In genomic region chr6:63560806-63561672, GRCh38 we compare ENCODE assay signal across 17 cellular contexts. TPM values are rescaled to one million over a fixed set of nuclear protein-coding genes. Genes with fewer than 3 reads are reported as not detected.
A peak's percentile ranks its signal among the peaks of the same experiment; 100 is the strongest.
DNase-seq lines count a peak whose midpoint lies in the region; ATAC-seq and TF ChIP-seq lines count a peak whose summit lies in the region.
"Had no signal": no experiment of that assay in that cellular context is flagged by ENCODE, and none has a peak within 500 bp of the region (broad histone marks: within the 10 kb centered on the region; RNA-seq: fewer than 3 reads in every experiment).

No MANE protein-coding gene starts in this region.

- CTCF ChIA-PET in PC-3 (lab: Charles Lee), result no interaction called here

- H3F3A ChIP-seq in PC-3 (ENCODE audit: low read length, unreplicated experiment), result no peaks in the 10 kb centered on the region

- no TSS peak for BruUV-seq in PC-3 (replicated peaks; lab: Mats Ljungman, UMichigan)

- H3K9me2 ChIP-seq in PC-3 (replicated peaks; ENCODE audit: low read length), result no peaks in the 10 kb centered on the region

- H3K4me1 ChIP-seq in PC-3 (ENCODE audit: insufficient read depth, low read length), result peaks cover 14% of the 10 kb centered on the region
- peaks cover 16% of the 10 kb centered on the region for H3K4me1 ChIP-seq in foreskin keratinocyte

- H3K36me3 ChIP-seq in PC-3 (ENCODE audit: low read depth, low read length), result no peaks in the 10 kb centered on the region
- H3K36me3 ChIP-seq: brain microvascular endothelial cell, thoracic aorta had no signal

- no peak overlapping the region for H3K9ac ChIP-seq in PC-3 (ENCODE audit: low read length)

- H3K27ac ChIP-seq in PC-3 (ENCODE audit: low read length) (peak overlapping the region; percentile 58), foreskin keratinocyte (no peak overlapping the region)
- H3K27ac ChIP-seq: brain microvascular endothelial cell, thoracic aorta had no signal

- ATAC-seq in PC-3, result peak; percentile 68
- ATAC-seq in GM19452 (IDR thresholded peaks at IDR 0.05; ENCODE audit: unreplicated experiment), result no peak
- ATAC-seq in foreskin keratinocyte, result no peak
- ATAC-seq: Panc1, T-cell had no signal

- no peak overlapping the region for H2AFZ ChIP-seq in PC-3 (ENCODE audit: low read length)

- H3K27me3 ChIP-seq in PC-3 (ENCODE audit: low read length) (no peaks in the 10 kb centered on the region), foreskin keratinocyte (no peaks in the 10 kb centered on the region)
- H3K27me3 ChIP-seq: brain microvascular endothelial cell had no signal

- DNase-seq in AG10803 (ENCODE audit: low read depth), result peak; percentile 28
- peak; percentile 67 for DNase-seq in PC-3
- DNase-seq in fibroblast of gingiva (ENCODE audit: low read depth), result peak; percentile 84
- peak; percentile 35 for DNase-seq in myocyte (ENCODE audit: low read depth)
- no peak for DNase-seq in foreskin keratinocyte
- no peak for DNase-seq in stimulated activated CD4-positive, alpha-beta T cell treated with anti-CD3 and anti-CD28 coated beads, Interleukin-12 subunit alpha, Interleukin-12 subunit beta, amount 100 ng/mL, for 4 hours
- no peak for DNase-seq in GOT3 (lab: John Stamatoyannopoulos, UW)
- DNase-seq: activated B cell treated with CpG ODN at 0.5 μM for 24 hours; activated gamma-delta T cell treated with Interleukin-2 at 50 U/mL for 16 hours; brain microvascular endothelial cell; effector CD8-positive, alpha-beta T cell; NCI-H187 treated with DMSO at 0.1 percent for 48 hours; NCI-H524 treated with DMSO at 0.1 percent for 48 hours; T-cell had no signal

- TF ChIP-seq CTCF in AG10803 (conservative IDR thresholded peaks at IDR 0.05; ENCODE audit: low read length) (no peak), PC-3 (conservative IDR thresholded peaks at IDR 0.05; ENCODE audit: low read depth, low read length) (no peak), foreskin keratinocyte (conservative IDR thresholded peaks at IDR 0.05) (no peak)

- H3K4me3 ChIP-seq in AG10803 (ENCODE audit: low read length) (no peak overlapping the region), PC-3 (ENCODE audit: low read length) (no peak overlapping the region)
- H3K4me3 ChIP-seq: thoracic aorta had no signal

- 0 out of 2 replicates have a peak overlapping the region, but pooled peaks have one; percentile 8 for H3K4me2 ChIP-seq in PC-3 (ENCODE audit: low read length)

- POLR2A ChIA-PET in PC-3 (lab: Charles Lee; ENCODE audit: unreplicated experiment), result no interaction called here

- intact Hi-C loops in PC-3 (cut with micrococcal nuclease), result no loop called here

- no peaks in the 10 kb centered on the region for H3K9me3 ChIP-seq in PC-3 (ENCODE audit: low read length)
- H3K9me3 ChIP-seq: thoracic aorta had no signal

- H4K20me1 ChIP-seq in PC-3 (ENCODE audit: low read length), result no peaks in the 10 kb centered on the region

- H3K79me2 ChIP-seq in PC-3 (ENCODE audit: low read length), result no peaks in the 10 kb centered on the region

RNA-seq across cellular contexts. Expression of gene PTP4A1, which starts 11.2 kb away (rescaled TPM):
- 29.9 and 45.7 TPM in 2 replicates for total RNA-seq in PC-3 (2014; rRNA removed)
- total RNA-seq in myocyte, result 9.3 and 24.1 TPM in 2 replicates
- polyA plus RNA-seq in myocyte (2012), result 60.6 TPM
- total RNA-seq in foreskin keratinocyte, result 77.0 and 78.5 TPM in 2 replicates
- 39.6 and 48.9 TPM in 2 replicates for polyA plus RNA-seq in foreskin keratinocyte

Comparison
In these comparisons a context has a peak if more than half of its experiments do, and no peak if none do; other contexts are left out.
1. DNase-seq: peak in AG10803 (single experiment), PC-3 (single experiment), fibroblast of gingiva (single experiment) and myocyte (single experiment); none in foreskin keratinocyte (0 of 2), stimulated activated CD4-positive, alpha-beta T cell treated with anti-CD3 and anti-CD28 coated beads, Interleukin-12 subunit alpha, Interleukin-12 subunit beta, amount 100 ng/mL, for 4 hours (single experiment) and GOT3 (single experiment).